ENCODE assay signal across 1 cellular context in genomic region chr7:101104193-101104713, GRCh38.
TF ChIP-seq lines count a peak whose summit lies in the region.

No MANE protein-coding gene starts in this region.

TF ChIP-seq in HepG2, 621 proteins besides CTCF, POLR2A, EP300 and RAD21 (continued from another document and continues in another):
- TF ChIP-seq ZBTB4 (CRISPR knock-in tag; IDR thresholded peaks at IDR 0.05; ENCODE audit: borderline replicate concordance) (no peak), MNT (IDR thresholded peaks at IDR 0.05) (peak; percentile 41; the same call in 1 of the 2 replicates), THAP9 (CRISPR knock-in tag; IDR thresholded peaks at IDR 0.05; ENCODE audit: borderline replicate concordance) (no peak), POLR2AphosphoS5 (IDR thresholded peaks at IDR 0.05; ENCODE audit: low read depth, low read length) (no peak), SUZ12 (IDR thresholded peaks at IDR 0.05; ENCODE audit: low read depth, low read length) (no peak), ZNF501 (CRISPR knock-in tag; IDR thresholded peaks at IDR 0.05) (no peak), SRSF9 (IDR thresholded peaks at IDR 0.05; ENCODE audit: borderline replicate concordance, insufficient read depth, low read depth, low read length, poor library complexity, severe bottlenecking) (no peak), ESRRA (CRISPR knock-in tag; IDR thresholded peaks at IDR 0.05; ENCODE audit: low read depth) (no peak), ZKSCAN1 (IDR thresholded peaks at IDR 0.05; ENCODE audit: low read length) (no peak), HIVEP1 (CRISPR knock-in tag; IDR thresholded peaks at IDR 0.05) (0 out of 2 replicates have a peak, but pooled peaks have one; percentile 38), SMC3 (IDR thresholded peaks at IDR 0.05; ENCODE audit: low read length) (no peak), HNF4G (IDR thresholded peaks at IDR 0.05; ENCODE audit: borderline replicate concordance, low read depth, low read length) (no peak), HNF4G (CRISPR knock-in tag; IDR thresholded peaks at IDR 0.05; ENCODE audit: borderline replicate concordance, low read depth) (0 out of 2 replicates have a peak, but pooled peaks have one; percentile 18), SRF (IDR thresholded peaks at IDR 0.05; ENCODE audit: low read depth, low read length) (no peak), ZNF431 (CRISPR knock-in tag; IDR thresholded peaks at IDR 0.05; ENCODE audit: borderline replicate concordance, low read depth) (no peak), MYPOP (CRISPR knock-in tag; IDR thresholded peaks at IDR 0.05) (no peak), HDAC1 (CRISPR knock-in tag; IDR thresholded peaks at IDR 0.05) (peak; percentile 66), NAIF1 (CRISPR knock-in tag; IDR thresholded peaks at IDR 0.05; ENCODE audit: borderline replicate concordance) (no peak; the same call in 1 of the 2 replicates), ZNF234 (CRISPR knock-in tag; conservative IDR thresholded peaks at IDR 0.05) (no peak), HMGXB4 (CRISPR knock-in tag; IDR thresholded peaks at IDR 0.05; ENCODE audit: borderline replicate concordance in 1 of 2, low read depth in 1 of 2) (no peak), CEBPG (CRISPR knock-in tag; IDR thresholded peaks at IDR 0.05) (no peak), ZBTB40 (IDR thresholded peaks at IDR 0.05) (no peak), ZBTB40 (CRISPR knock-in tag; IDR thresholded peaks at IDR 0.05) (no peak), TBL1XR1 (IDR thresholded peaks at IDR 0.05; ENCODE audit: borderline replicate concordance, low read length, partially characterized antibody) (peak; percentile 29), AGO1 (IDR thresholded peaks at IDR 0.05; ENCODE audit: low read depth, low read length, poor library complexity, severe bottlenecking) (no peak), SMARCE1 (IDR thresholded peaks at IDR 0.05; ENCODE audit: borderline replicate concordance) (no peak), ZSCAN22 (CRISPR knock-in tag; IDR thresholded peaks at IDR 0.05) (no peak), GATAD2A (CRISPR knock-in tag; IDR thresholded peaks at IDR 0.05) (peak; percentile 85), ZFP62 (CRISPR knock-in tag; IDR thresholded peaks at IDR 0.05) (no peak), SCMH1 (CRISPR knock-in tag; IDR thresholded peaks at IDR 0.05; ENCODE audit: borderline replicate concordance) (no peak), ELF3 (CRISPR knock-in tag; IDR thresholded peaks at IDR 0.05) (peak; percentile 69), UBTF (CRISPR knock-in tag; IDR thresholded peaks at IDR 0.05) (no peak), ZNF75D (CRISPR knock-in tag; IDR thresholded peaks at IDR 0.05; ENCODE audit: borderline replicate concordance) (no peak), ZNF562 (CRISPR knock-in tag; IDR thresholded peaks at IDR 0.05; ENCODE audit: borderline replicate concordance) (no peak), MTA1 (CRISPR knock-in tag; IDR thresholded peaks at IDR 0.05; ENCODE audit: borderline replicate concordance) (peak; percentile 54; the same call in 1 of the 2 replicates), SP140L (CRISPR knock-in tag; IDR thresholded peaks at IDR 0.05; ENCODE audit: borderline replicate concordance) (no peak), SNAPC5 (CRISPR knock-in tag; IDR thresholded peaks at IDR 0.05; ENCODE audit: borderline replicate concordance) (no peak), EED (CRISPR knock-in tag; IDR thresholded peaks at IDR 0.05) (no peak), ZNF788 (CRISPR knock-in tag; IDR thresholded peaks at IDR 0.05; ENCODE audit: borderline replicate concordance) (no peak)
